Comparison of ENCODE assay signal across 8 cellular contexts in genomic region chr10:73414230-73414981, GRCh38. TPM values are rescaled to one million over a fixed set of nuclear protein-coding genes. Genes with fewer than 3 reads are reported as not detected.
A peak's percentile ranks its signal among the peaks of the same experiment; 100 is the strongest.
DNase-seq lines count a peak whose midpoint lies in the region; ATAC-seq and TF ChIP-seq lines count a peak whose summit lies in the region.

No MANE protein-coding gene starts in this region.

- peak overlapping the region; percentile 85 for H3K9ac ChIP-seq in neural cell (ENCODE audit: low read length)

- intact Hi-C loops in OCI-LY7 (cut with micrococcal nuclease; ENCODE audit: unreplicated experiment), result no loop called here

- H3K79me2 ChIP-seq in OCI-LY7 (ENCODE audit: insufficient read depth, low read depth, low read length) (peaks cover 40% of the 10 kb centered on the region), neural cell (replicated peaks; ENCODE audit: insufficient read depth, low read length) (no peaks in the 10 kb centered on the region)

- H3K4me3 ChIP-seq in OCI-LY7 (ENCODE audit: low read depth, low read length, poor library complexity, severe bottlenecking) (peak overlapping the region; percentile 77), neural cell (ENCODE audit: low read length) (peak overlapping the region; percentile 80)

- TSS peak; percentile 81 for BruUV-seq in OCI-LY7 (replicated peaks; lab: Mats Ljungman, UMichigan)

- no peak for DNase-seq in OCI-LY7 (ENCODE audit: low spot score)
- DNase-seq in epidermal melanocyte (ENCODE audit: insufficient read length, low spot score), result peak; percentile 18
- no peak for DNase-seq in activated CD4-positive, CD25-positive, alpha-beta regulatory T cell (lab: John Stamatoyannopoulos, UW)
- DNase-seq in stimulated activated CD8-positive, alpha-beta memory T cell treated with anti-CD3 and anti-CD28 coated beads, Interleukin-4, amount 100 ng/mL, for 48 hours, result no peak
- no peak for DNase-seq in UCSD-AML1 (lab: John Stamatoyannopoulos, UW; ENCODE audit: unreplicated experiment)

- H3F3A ChIP-seq in neural cell (ENCODE audit: insufficient read depth, low read length, poor library complexity, severe bottlenecking), result no peaks in the 10 kb centered on the region

- CTCF ChIA-PET in OCI-LY7 (lab: Charles Lee; ENCODE audit: unreplicated experiment), result no interaction called here

- peak overlapping the region; percentile 89 for H2AFZ ChIP-seq in OCI-LY7 (ENCODE audit: low read length)
- H2AFZ ChIP-seq in neural cell (ENCODE audit: low read depth, low read length), result peak overlapping the region; percentile 81

- H3K9me3 ChIP-seq in OCI-LY7 (ENCODE audit: low read length) (no peaks in the 10 kb centered on the region), neural cell (ENCODE audit: low read length) (no peaks in the 10 kb centered on the region)

- no peak for TF ChIP-seq RAD21 in neural cell (conservative IDR thresholded peaks at IDR 0.05)

- ATAC-seq in GM18502 (IDR thresholded peaks at IDR 0.05; ENCODE audit: poor library complexity, unreplicated experiment) (peak; percentile 35), HG02623 (IDR thresholded peaks at IDR 0.05; ENCODE audit: unreplicated experiment) (peak; percentile 23)

- H3K4me1 ChIP-seq in OCI-LY7 (ENCODE audit: insufficient read depth, low read length, poor library complexity, severe bottlenecking), result peaks cover 18% of the 10 kb centered on the region

- POLR2A ChIA-PET in OCI-LY7 (lab: Charles Lee), result interaction anchor here (0.6 kb wide), 1 partner anchor 168 kb away, joined by 3 read pairs; no protein-coding TSS in a partner anchor

- H3K36me3 ChIP-seq in OCI-LY7 (ENCODE audit: insufficient read depth, low read length) (peaks cover 4% of the 10 kb centered on the region; the same call in 1 of the 2 replicates), neural cell (ENCODE audit: insufficient read depth, low read length) (no peaks in the 10 kb centered on the region)

- TF ChIP-seq CTCF in OCI-LY7 (conservative IDR thresholded peaks at IDR 0.05; ENCODE audit: low read length), result peak; percentile 54; the same call in 1 of the 2 replicates
- no peak for TF ChIP-seq CTCF in neural cell (IDR thresholded peaks at IDR 0.05; ENCODE audit: poor library complexity, severe bottlenecking)

- H3K9me2 ChIP-seq in OCI-LY7 (ENCODE audit: insufficient read depth, low read length), result no peaks in the 10 kb centered on the region
- no peaks in the 10 kb centered on the region for H3K9me2 ChIP-seq in neural cell (ENCODE audit: insufficient read depth, low read length)

- H4K20me1 ChIP-seq in OCI-LY7 (ENCODE audit: insufficient read depth, low read length) (no peaks in the 10 kb centered on the region), neural cell (ENCODE audit: insufficient read depth) (no peaks in the 10 kb centered on the region)

- no peak for TF ChIP-seq EP300 in neural cell (conservative IDR thresholded peaks at IDR 0.05; ENCODE audit: poor library complexity, severe bottlenecking)

- H3K27ac ChIP-seq in OCI-LY7 (ENCODE audit: low read depth, low read length, poor library complexity, severe bottlenecking), result peak overlapping the region; percentile 32
- peak overlapping the region; percentile 70 for H3K27ac ChIP-seq in neural cell (ENCODE audit: low read length)

- no peaks in the 10 kb centered on the region for H3K27me3 ChIP-seq in neural cell (ENCODE audit: insufficient read depth, low read depth, low read length)

- H3K4me2 ChIP-seq in OCI-LY7 (ENCODE audit: low read length), result peak overlapping the region; percentile 77
- peak overlapping the region; percentile 72 for H3K4me2 ChIP-seq in neural cell (ENCODE audit: low read length)

TF ChIP-seq in neural cell, 6 proteins besides CTCF, POLR2A, EP300 and RAD21:
- TF ChIP-seq SMC3 (conservative IDR thresholded peaks at IDR 0.05; ENCODE audit: poor library complexity) (no peak), MXI1 (conservative IDR thresholded peaks at IDR 0.05; ENCODE audit: poor library complexity, severe bottlenecking) (no peak), REST (IDR thresholded peaks at IDR 0.05; ENCODE audit: borderline replicate concordance) (no peak), TAF1 (IDR thresholded peaks at IDR 0.05; ENCODE audit: low read depth) (no peak), POLR2AphosphoS5 (IDR thresholded peaks at IDR 0.05) (no peak), EZH2 (IDR thresholded peaks at IDR 0.05; ENCODE audit: borderline replicate concordance, insufficient read depth, low read length, poor library complexity, severe bottlenecking) (no peak)
TF ChIP-seq in neural cell: peak in this region for 0.

RNA-seq across cellular contexts. Expression of gene ANXA7, which starts 0.5 kb away (rescaled TPM):
- total RNA-seq in OCI-LY7 (2014; rRNA removed; shearing (Covaris generic)), result 36.5 and 52.0 TPM in 2 replicates
- 86.5 and 86.6 TPM in 2 replicates for total RNA-seq in OCI-LY7 (2022)
- 23.9 and 26.2 TPM in 2 replicates for polyA plus RNA-seq in neural cell
- 21.2 and 22.8 TPM in 2 replicates for polyA minus RNA-seq in neural cell

RNA-seq across cellular contexts. Expression of gene MSS51, which starts 19.0 kb away (rescaled TPM):
- total RNA-seq in OCI-LY7 (2014; rRNA removed; shearing (Covaris generic)), result 2.3 and 3.9 TPM in 2 replicates
- total RNA-seq in OCI-LY7 (2022), result 4.2 and 4.4 TPM in 2 replicates
- polyA plus RNA-seq in neural cell, result 4.7 and 8.3 TPM in 2 replicates
- 4.9 and 6.4 TPM in 2 replicates for polyA minus RNA-seq in neural cell

RNA-seq across cellular contexts. Expression of gene CFAP70, which starts 55.7 kb away (rescaled TPM):
- 0.26 and 1.9 TPM in 2 replicates for total RNA-seq in OCI-LY7 (2014; rRNA removed; shearing (Covaris generic))
- 0.94 and 1.1 TPM in 2 replicates for total RNA-seq in OCI-LY7 (2022)
- 5.8 and 7.3 TPM in 2 replicates for polyA plus RNA-seq in neural cell
- polyA minus RNA-seq in neural cell, result 2.9 and 3.4 TPM in 2 replicates
